Comparison of ENCODE assay signal across 9 cellular contexts in genomic region chr5:59660737-59661136, GRCh38.
DNase-seq lines count a peak whose midpoint lies in the region; ATAC-seq, FAIRE-seq and TF ChIP-seq lines count a peak whose summit lies in the region.
"Had no signal": no experiment of that assay in that cellular context is flagged by ENCODE, and none has a peak within 500 bp of the region (broad histone marks: within the 10 kb centered on the region; RNA-seq: fewer than 3 reads in every experiment).

No MANE protein-coding gene starts in this region.

- H3K79me2 ChIP-seq in endothelial cell of umbilical vein (ENCODE audit: control insufficient read depth, insufficient read depth, low read length) = no peaks in the 10 kb centered on the region

- H3K4me3 Mint-ChIP-seq in MCF 10A (ENCODE audit: unreplicated experiment) = no peak overlapping the region

- H3K4me3 ChIP-seq in breast epithelium (no peak overlapping the region), endothelial cell of umbilical vein (replicated peaks in 1 of 3; ENCODE audit: insufficient read depth in 1 of 3, low read depth in 1 of 3, low read length in 3 of 3) (no peak overlapping the region), transverse colon (no peak overlapping the region), vagina (no peak overlapping the region)

- H3K27me3 ChIP-seq in breast epithelium = no peaks in the 10 kb centered on the region
- no peaks in the 10 kb centered on the region for H3K27me3 ChIP-seq in endothelial cell of umbilical vein (ENCODE audit: control insufficient read depth in 2 of 2, insufficient read depth in 2 of 2, low read length in 2 of 2)
- no peaks in the 10 kb centered on the region for H3K27me3 ChIP-seq in transverse colon
- H3K27me3 ChIP-seq in vagina = no peaks in the 10 kb centered on the region

- CTCF ChIA-PET in MCF 10A (lab: Yijun Ruan, JAX) (interaction anchor here (0.5 to 4.3 kb wide), 25 partner anchors 12 to 675 kb away, joined by 3 to 63 read pairs (median 4); no protein-coding TSS in a partner anchor), endothelial cell of umbilical vein (lab: Charles Lee) (interaction anchor here (0.6 to 6.5 kb wide), 46 partner anchors 9 to 626 kb away, joined by 3 to 139 read pairs (median 4); no protein-coding TSS in a partner anchor)

- no peak for TF ChIP-seq EP300 in transverse colon (IDR thresholded peaks at IDR 0.05; ENCODE audit: low read depth)

- BruUV-seq in MCF 10A (replicated peaks; lab: Mats Ljungman, UMichigan) (no TSS peak), endothelial cell of umbilical vein (replicated peaks; lab: Mats Ljungman, UMichigan) (no TSS peak)

- ATAC-seq in GM21825 (IDR thresholded peaks at IDR 0.05; ENCODE audit: unreplicated experiment) = no peak
- ATAC-seq in GM18517 (IDR thresholded peaks at IDR 0.05; ENCODE audit: unreplicated experiment) = no peak

- no peaks in the 10 kb centered on the region for H3K9me3 Mint-ChIP-seq in MCF 10A (ENCODE audit: unreplicated experiment)

- no peak overlapping the region for H3K4me2 ChIP-seq in endothelial cell of umbilical vein (ENCODE audit: insufficient read depth, low read length)

- dilution Hi-C loops in endothelial cell of umbilical vein (cut with MboI; ENCODE audit: extremely low pct_ligation_motif_present, low sequenced_read_pairs) = no loop called here

- peaks cover 28% of the 10 kb centered on the region for H3K4me1 Mint-ChIP-seq in MCF 10A (ENCODE audit: insufficient read depth, unreplicated experiment)

- POLR2A ChIA-PET in MCF 10A (lab: Yijun Ruan, JAX) = interaction anchor here (0.8 to 2.4 kb wide), 9 partner anchors 68 to 157 kb away, joined by 3 to 13 read pairs (median 6); no protein-coding TSS in a partner anchor
- POLR2A ChIA-PET in endothelial cell of umbilical vein (lab: Charles Lee) = no interaction called here

- in situ Hi-C loops in transverse colon (cut with MboI; ENCODE audit: low pct_ligation_motif_present in 1 of 4, low pct_unique_long_range_greater_than_20kb in 1 of 4, low sequenced_read_pairs in 3 of 4) = loop anchor here in 3 of 4 donors (10.0 to 25.0 kb wide), 4 partner anchors 146 to 473 kb away; no protein-coding TSS in a partner anchor

- H3K27me3 Mint-ChIP-seq in MCF 10A (ENCODE audit: insufficient read depth, unreplicated experiment) = no peaks in the 10 kb centered on the region

- H3K27ac ChIP-seq in breast epithelium (no peak overlapping the region), endothelial cell of umbilical vein (ENCODE audit: insufficient read depth, low read depth, low read length) (no peak overlapping the region), transverse colon (no peak overlapping the region), vagina (no peak overlapping the region)

- no peaks in the 10 kb centered on the region for H3K36me3 ChIP-seq in breast epithelium
- no peaks in the 10 kb centered on the region for H3K36me3 ChIP-seq in endothelial cell of umbilical vein (ENCODE audit: control insufficient read depth in 2 of 2, extremely low read depth in 1 of 2, insufficient read depth in 2 of 2, low read length in 2 of 2)
- H3K36me3 ChIP-seq in transverse colon = no peaks in the 10 kb centered on the region
- no peaks in the 10 kb centered on the region for H3K36me3 ChIP-seq in vagina

- H3K4me1 ChIP-seq in breast epithelium (no peaks in the 10 kb centered on the region), endothelial cell of umbilical vein (ENCODE audit: control insufficient read depth, extremely low read depth, insufficient read depth, low read length) (peaks cover 21% of the 10 kb centered on the region), transverse colon (peaks cover 6 to 43% (median 16%) of the 10 kb centered on the region in 4 donors), vagina (peaks cover 6% of the 10 kb centered on the region)

- TF ChIP-seq POLR2A in breast epithelium (IDR thresholded peaks at IDR 0.05) (no peak), endothelial cell of umbilical vein (IDR thresholded peaks at IDR 0.05; ENCODE audit: low read depth, low read length) (no peak), transverse colon (IDR thresholded peaks at IDR 0.05) (no peak), vagina (IDR thresholded peaks at IDR 0.05) (no peak)

- no peak overlapping the region for H3K27ac Mint-ChIP-seq in MCF 10A (ENCODE audit: low read depth, unreplicated experiment)

- H2AFZ ChIP-seq in endothelial cell of umbilical vein (ENCODE audit: low read depth, low read length) = no peak overlapping the region

- no peaks in the 10 kb centered on the region for H3K9me1 ChIP-seq in endothelial cell of umbilical vein (replicated peaks; ENCODE audit: control insufficient read depth, extremely low read depth, insufficient read depth, low read length)

- DNase-seq in MCF 10A (ENCODE audit: unreplicated experiment) = peak; percentile 36
- no peak for DNase-seq in breast epithelium (ENCODE audit: low spot score in 2 of 2)
- DNase-seq in M059J (ENCODE audit: low read depth) = peak; percentile 56
- peak; percentile 52 for DNase-seq in endothelial cell of umbilical vein (ENCODE audit: low read depth, low spot score)
- no peak for DNase-seq in transverse colon
- DNase-seq in vagina (ENCODE audit: extremely low spot score in 2 of 2) = no peak
- DNase-seq: DND-41 had no signal

- no peak for FAIRE-seq in endothelial cell of umbilical vein (lab: Jason Lieb, UNC)

- H3K36me3 Mint-ChIP-seq in MCF 10A (ENCODE audit: insufficient read depth, unreplicated experiment) = peaks cover 7% of the 10 kb centered on the region

- H3K9me3 ChIP-seq in breast epithelium (no peaks in the 10 kb centered on the region), endothelial cell of umbilical vein (replicated peaks; ENCODE audit: control insufficient read depth, insufficient read depth, low read length) (no peaks in the 10 kb centered on the region), transverse colon (no peaks in the 10 kb centered on the region), vagina (no peaks in the 10 kb centered on the region)

- 8 to 30% methylated on average over 1 of the region's 1 CpG for WGBS in transverse colon (ENCODE audit: low coverage in 1 of 2), 2 donors

- H3K9ac ChIP-seq in endothelial cell of umbilical vein (replicated peaks; ENCODE audit: extremely low read depth, insufficient read depth, low read length) = no peak overlapping the region

- TF ChIP-seq CTCF in MCF 10A (IDR thresholded peaks at IDR 0.05; ENCODE audit: unreplicated experiment) (peak; percentile 42), breast epithelium (IDR thresholded peaks at IDR 0.05) (no peak), endothelial cell of umbilical vein (IDR thresholded peaks at IDR 0.05; ENCODE audit: extremely low read depth in 1 of 2, insufficient read depth in 1 of 2, low read depth in 1 of 2, low read length in 2 of 2) (peak; percentile 22 to 27), transverse colon (IDR thresholded peaks at IDR 0.05) (peak in 4 of 5 experiments; percentile 13 to 32 (median 26)), vagina (IDR thresholded peaks at IDR 0.05) (no peak)

- intact Hi-C loops in MCF 10A (cut with micrococcal nuclease) = loop anchor here (1.0 to 2.0 kb wide), 3 partner anchors 140 to 270 kb away; no protein-coding TSS in a partner anchor
- intact Hi-C loops in breast epithelium (cut with DNase I; ENCODE audit: low total_unique reads) = no loop called here
- intact Hi-C loops in endothelial cell of umbilical vein (cut with micrococcal nuclease) = loop anchor here (1.0 to 5.0 kb wide), 6 partner anchors 73 to 473 kb away; no protein-coding TSS in a partner anchor
- intact Hi-C loops in transverse colon (cut with DNase I; ENCODE audit: low total_unique reads) = no loop called here
- intact Hi-C loops in vagina (cut with DNase I) = no loop called here

- peaks cover 3% of the 10 kb centered on the region for H4K20me1 ChIP-seq in endothelial cell of umbilical vein (replicated peaks; ENCODE audit: control insufficient read depth, extremely low read depth, insufficient read depth, low read length)

TF ChIP-seq in endothelial cell of umbilical vein, 7 proteins besides CTCF, POLR2A, EP300 and RAD21:
- TF ChIP-seq FOS (IDR thresholded peaks at IDR 0.05; ENCODE audit: borderline replicate concordance, insufficient read depth, low read length) (no peak), GATA2 (IDR thresholded peaks at IDR 0.05; ENCODE audit: insufficient read depth, insufficient read length, low read depth, low read length) (no peak), MYC (IDR thresholded peaks at IDR 0.05; ENCODE audit: low read depth, low read length) (no peak), POLR2AphosphoS5 (IDR thresholded peaks at IDR 0.05; ENCODE audit: insufficient read depth, low read depth, low read length) (no peak), EZH2 (IDR thresholded peaks at IDR 0.05; ENCODE audit: borderline replicate concordance, low read depth, low read length, severe bottlenecking) (no peak), JUN (IDR thresholded peaks at IDR 0.05; ENCODE audit: borderline replicate concordance, insufficient read depth, insufficient read length, low read depth) (no peak)
- TF ChIP-seq, protein P1, sequence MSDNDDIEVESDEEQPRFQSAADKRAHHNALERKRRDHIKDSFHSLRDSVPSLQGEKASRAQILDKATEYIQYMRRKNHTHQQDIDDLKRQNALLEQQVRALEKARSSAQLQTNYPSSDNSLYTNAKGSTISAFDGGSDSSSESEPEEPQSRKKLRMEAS (IDR thresholded peaks at IDR 0.05; ENCODE audit: insufficient read depth, insufficient read length) = no peak

Comparison
In these comparisons a context has a peak if more than half of its experiments do, and no peak if none do; other contexts are left out.
1. DNase-seq: peak in MCF 10A (single experiment), M059J (single experiment) and endothelial cell of umbilical vein (single experiment); none in breast epithelium (0 of 2), transverse colon (single experiment) and vagina (0 of 2).
2. CTCF ChIP-seq: peak in MCF 10A (single experiment), endothelial cell of umbilical vein (2 of 2) and transverse colon (4 of 5); none in breast epithelium (0 of 3) and vagina (0 of 3).
3. intact Hi-C loops: an anchor here in MCF 10A (1.0 to 2.0 kb wide) and endothelial cell of umbilical vein (1.0 to 5.0 kb wide); none called in breast epithelium, transverse colon and vagina.